20 cellular contexts compared by ENCODE assay signal in genomic region chr19:51664997-51665396, GRCh38. TPM values are rescaled to one million over a fixed set of nuclear protein-coding genes. Genes with fewer than 3 reads are reported as not detected.
A peak's percentile ranks its signal among the peaks of the same experiment; 100 is the strongest.
DNase-seq lines count a peak whose midpoint lies in the region; ATAC-seq and TF ChIP-seq lines count a peak whose summit lies in the region.
"Had no signal": no experiment of that assay in that cellular context is flagged by ENCODE, and none has a peak within 500 bp of the region (broad histone marks: within the 10 kb centered on the region; RNA-seq: fewer than 3 reads in every experiment).

No MANE protein-coding gene starts in this region.

- H3K27ac ChIP-seq in AG04450 (ENCODE audit: low read depth, low read length) (no peak overlapping the region), HCT116 (ENCODE audit: low read depth, low read length) (no peak overlapping the region), SK-N-SH (ENCODE audit: low read depth in 2 of 2, low read length in 1 of 2) (no peak overlapping the region)
- H3K27ac ChIP-seq: coronary artery, upper lobe of left lung, VCaP had no signal

- H3K4me1 ChIP-seq in HCT116 (ENCODE audit: control insufficient read depth in 1 of 2, insufficient read depth in 2 of 2, low read length in 2 of 2) (no peaks in the 10 kb centered on the region), SK-N-SH (ENCODE audit: control insufficient read depth in 1 of 2, insufficient read depth in 2 of 2, low read depth in 1 of 2, low read length in 1 of 2) (no peaks in the 10 kb centered on the region)
- H3K4me1 ChIP-seq: Caco-2, upper lobe of left lung had no signal

- H3K27me3 ChIP-seq in AG04450 (ENCODE audit: control insufficient read depth, insufficient read depth, low read length) (no peaks in the 10 kb centered on the region), HCT116 (ENCODE audit: insufficient read depth, low read length) (peaks cover 12% of the 10 kb centered on the region; the same call in 1 of the 2 replicates), SK-N-SH (ENCODE audit: insufficient read depth) (peaks cover 12% of the 10 kb centered on the region; the same call in 1 of the 2 replicates)
- H3K27me3 ChIP-seq: upper lobe of left lung had no signal

- TF ChIP-seq CTCF in AG04450 (IDR thresholded peaks at IDR 0.05; ENCODE audit: low read depth, low read length): peak; percentile 41
- TF ChIP-seq CTCF in HCT116 (IDR thresholded peaks at IDR 0.05 in 2 of 3, conservative IDR thresholded peaks at IDR 0.05 in 1 of 3; ENCODE audit: borderline replicate concordance in 1 of 3, insufficient read depth in 1 of 3, low read depth in 2 of 3, low read length in 2 of 3): peak in 2 of 3 experiments; percentile 36 to 49; a peak in 3 of 6 replicates
- peak; percentile 47 for TF ChIP-seq CTCF in SK-N-SH (IDR thresholded peaks at IDR 0.05)
- peak; percentile 46 for TF ChIP-seq CTCF in fibroblast of mammary gland (conservative IDR thresholded peaks at IDR 0.05; ENCODE audit: control insufficient read depth, insufficient read depth, low read depth, low read length)

- DNase-seq in AG04450 (ENCODE audit: low read depth, low spot score): no peak
- no peak for DNase-seq in HCT116 (ENCODE audit: low read depth, low spot score)
- no peak for DNase-seq in SK-N-SH
- DNase-seq in fibroblast of mammary gland (ENCODE audit: low read depth): peak; percentile 37
- no peak for DNase-seq in activated T-cell treated with anti-CD3 and anti-CD28 coated beads, Interleukin-2, amount 50 U/mL, for 72 hours
- DNase-seq in NCI-H2171 (lab: John Stamatoyannopoulos, UW): no peak
- DNase-seq: activated effector memory CD4-positive, alpha-beta T cell treated with anti-CD3 and anti-CD28 coated beads, Interleukin-2, amount 50 U/mL, for 16 hours; Caco-2; erythroblast; hypothalamus; NCI-H146; NCI-H510A; stimulated activated CD4-positive, alpha-beta T cell treated with anti-CD3 and anti-CD28 coated beads, Interleukin-4, amount 100 ng/mL, for 4 hours; SW 1271; upper lobe of left lung had no signal

- CTCF ChIA-PET in AG04450 (lab: Charles Lee) (interaction anchor here (1.2 kb wide), 1 partner anchor 8 kb away, joined by 4 read pairs; no protein-coding TSS in a partner anchor), HCT116 (lab: Charles Lee) (no interaction called here), SK-N-SH (lab: Yijun Ruan, JAX) (no interaction called here)

- H3K4me1 Mint-ChIP-seq in activated T-cell treated with anti-CD3 and anti-CD28 coated beads, Interleukin-2, amount 50 U/mL, for 72 hours (ENCODE audit: low read depth): peaks cover 14% of the 10 kb centered on the region

- H3K9ac ChIP-seq in HCT116 (ENCODE audit: low read length) (no peak overlapping the region), SK-N-SH (no peak overlapping the region)

- no peaks in the 10 kb centered on the region for H3K9me3 ChIP-seq in AG04450 (ENCODE audit: control insufficient read depth, insufficient read depth, low read length)
- H3K9me3 ChIP-seq in HCT116 (ENCODE audit: control insufficient read depth in 1 of 2, insufficient read depth in 1 of 2, low read depth in 1 of 2, low read length in 2 of 2): no peaks in the 10 kb centered on the region
- no peaks in the 10 kb centered on the region for H3K9me3 ChIP-seq in SK-N-SH
- H3K9me3 ChIP-seq: Caco-2, upper lobe of left lung had no signal

- TF ChIP-seq EP300 in SK-N-SH (IDR thresholded peaks at IDR 0.05; ENCODE audit: borderline replicate concordance in 1 of 2, low read depth in 1 of 2, low read length in 1 of 2): no peak

- no peak for TF ChIP-seq POLR2A in HCT116 (IDR thresholded peaks at IDR 0.05; ENCODE audit: borderline replicate concordance, extremely low read depth, insufficient read depth, insufficient read length)

- intact Hi-C loops in HCT116 (cut with micrococcal nuclease): loop anchor here (5.0 kb wide), 1 partner anchor 112 kb away; no protein-coding TSS in a partner anchor

- H3K36me3 ChIP-seq in HCT116 (ENCODE audit: control insufficient read depth in 1 of 2, insufficient read depth in 2 of 2, low read length in 2 of 2): no peaks in the 10 kb centered on the region
- H3K36me3 ChIP-seq in SK-N-SH (replicated peaks in 1 of 2; ENCODE audit: control insufficient read depth in 1 of 2, insufficient read depth in 2 of 2, low read length in 1 of 2): no peaks in the 10 kb centered on the region
- H3K36me3 ChIP-seq: upper lobe of left lung had no signal

- H3K9me2 ChIP-seq in HCT116 (ENCODE audit: insufficient read depth) (no peaks in the 10 kb centered on the region), SK-N-SH (no peaks in the 10 kb centered on the region)

- H3K4me3 Mint-ChIP-seq in activated T-cell treated with anti-CD3 and anti-CD28 coated beads, Interleukin-2, amount 50 U/mL, for 72 hours: no peak overlapping the region

- H3K4me2 ChIP-seq in HCT116 (ENCODE audit: low read length) (no peak overlapping the region), SK-N-SH (no peak overlapping the region)

- H3K79me2 ChIP-seq in HCT116 (ENCODE audit: insufficient read depth, low read length) (no peaks in the 10 kb centered on the region), SK-N-SH (ENCODE audit: insufficient read depth) (no peaks in the 10 kb centered on the region)

- H3K36me3 Mint-ChIP-seq in activated T-cell treated with anti-CD3 and anti-CD28 coated beads, Interleukin-2, amount 50 U/mL, for 72 hours (ENCODE audit: insufficient read depth in 2 of 2): no peaks in the 10 kb centered on the region

- H3F3A ChIP-seq in SK-N-SH (replicated peaks; ENCODE audit: insufficient read depth): peaks cover 2% of the 10 kb centered on the region

- RAD21 ChIA-PET in HCT116 (lab: Charles Lee; ENCODE audit: low non-redundant PET in 1 of 2, low total read pairs in 2 of 2, uncharacterized antibody in 2 of 2, unreplicated experiment in 2 of 2): no interaction called here

- H3K9me3 Mint-ChIP-seq in activated T-cell treated with anti-CD3 and anti-CD28 coated beads, Interleukin-2, amount 50 U/mL, for 72 hours: no peaks in the 10 kb centered on the region

- BruUV-seq in HCT116 (replicated peaks; lab: Mats Ljungman, UMichigan): no TSS peak

- H3K4me3 ChIP-seq in AG04450 (ENCODE audit: low read depth, low read length) (no peak overlapping the region), HCT116 (replicated peaks in 1 of 2; ENCODE audit: low read depth in 1 of 2, low read length in 2 of 2) (no peak overlapping the region), SK-N-SH (ENCODE audit: low read depth in 2 of 2, low read length in 1 of 2) (no peak overlapping the region), fibroblast of mammary gland (ENCODE audit: control insufficient read depth, low read depth, low read length) (no peak overlapping the region)
- H3K4me3 ChIP-seq: coronary artery, upper lobe of left lung had no signal

- H4K20me1 ChIP-seq in HCT116 (ENCODE audit: insufficient read depth) (no peaks in the 10 kb centered on the region), SK-N-SH (ENCODE audit: insufficient read depth) (no peaks in the 10 kb centered on the region)

- POLR2A ChIA-PET in AG04450 (lab: Yijun Ruan, JAX): no interaction called here
- POLR2A ChIA-PET in HCT116 (lab: Charles Lee): no interaction called here
- POLR2A ChIA-PET in SK-N-SH (lab: Yijun Ruan, JAX): no interaction called here

- peak; percentile 70; the same call in 1 of the 2 replicates for ATAC-seq in HCT116
- ATAC-seq in HG03571 (IDR thresholded peaks at IDR 0.05; ENCODE audit: unreplicated experiment): no peak
- ATAC-seq in GM18498 (IDR thresholded peaks at IDR 0.05; ENCODE audit: unreplicated experiment): no peak
- no peak for ATAC-seq in activated T-cell treated with anti-CD3 and anti-CD28 coated beads, Interleukin-2, amount 50 U/mL, for 72 hours (replicated peaks in 1 of 2)

- WGBS in SK-N-SH (ENCODE audit: low lambda C conversion rate): 1% methylated on average over 3 of the region's 3 CpGs

- peak; percentile 14; the same call in 1 of the 2 replicates for TF ChIP-seq RAD21 in HCT116 (IDR thresholded peaks at IDR 0.05; ENCODE audit: low read depth)
- TF ChIP-seq RAD21 in SK-N-SH (IDR thresholded peaks at IDR 0.05; ENCODE audit: low read length): no peak

- H3K27ac Mint-ChIP-seq in activated T-cell treated with anti-CD3 and anti-CD28 coated beads, Interleukin-2, amount 50 U/mL, for 72 hours: no peak overlapping the region

- H2AFZ ChIP-seq in HCT116 (ENCODE audit: low read depth, low read length, poor library complexity, severe bottlenecking): no peak overlapping the region
- no peak overlapping the region for H2AFZ ChIP-seq in SK-N-SH (ENCODE audit: low read depth)

- peaks cover 49% of the 10 kb centered on the region for H3K27me3 Mint-ChIP-seq in activated T-cell treated with anti-CD3 and anti-CD28 coated beads, Interleukin-2, amount 50 U/mL, for 72 hours (ENCODE audit: low read depth)

RNA-seq across cellular contexts. Expression of gene SIGLEC14, which starts 18.4 kb away (rescaled TPM):
- polyA plus RNA-seq in AG04450 (2011; rRNA removed) (not detected in 2 replicates), SK-N-SH (2012; rRNA removed) (0.03 TPM in 1 of 2 replicates, not detected in the other)
- polyA minus RNA-seq in AG04450 (2011; rRNA and poly(A)+ RNA removed): not detected in 2 replicates
- total RNA-seq in HCT116 (2021; ENCODE audit: unreplicated experiment): not detected
- not detected in 2 replicates for polyA plus RNA-seq in HCT116 (2012)
- polyA plus RNA-seq in SK-N-SH (2012; cell fraction: cytosol; rRNA removed): 0.04 and 0.05 TPM in 2 replicates
- polyA plus RNA-seq in SK-N-SH (2012; cell fraction: nucleus; rRNA removed): 0.04 TPM in 1 of 2 replicates, not detected in the other
- total RNA-seq in activated T-cell treated with anti-CD3 and anti-CD28 coated beads, Interleukin-2, amount 50 U/mL, for 72 hours: under 1 TPM in 1 of 2 donors, not detected in 1; 0.38 TPM
- total RNA-seq: Caco-2, osteocyte had no signal

RNA-seq across cellular contexts. Expression of gene SPACA6, which starts 28.1 kb away (rescaled TPM):
- polyA plus RNA-seq in AG04450 (2011; rRNA removed): 3.5 and 5.6 TPM in 2 replicates
- polyA minus RNA-seq in AG04450 (2011; rRNA and poly(A)+ RNA removed): 2.9 and 5.8 TPM in 2 replicates
- 13.9 TPM for total RNA-seq in HCT116 (2021; ENCODE audit: unreplicated experiment)
- 4.6 and 6.9 TPM in 2 replicates for polyA plus RNA-seq in HCT116 (2012)
- 12.6 and 15.8 TPM in 2 replicates for polyA plus RNA-seq in SK-N-SH (2012; rRNA removed)
- 4.5 and 7.2 TPM in 2 replicates for polyA plus RNA-seq in SK-N-SH (2012; cell fraction: cytosol; rRNA removed)
- polyA plus RNA-seq in SK-N-SH (2012; cell fraction: nucleus; rRNA removed): 97.2 and 166 TPM in 2 replicates
- total RNA-seq in activated T-cell treated with anti-CD3 and anti-CD28 coated beads, Interleukin-2, amount 50 U/mL, for 72 hours: 1 to 10 TPM; 3.6 to 7.5 TPM

RNA-seq across cellular contexts. Expression of gene SIGLEC5, which starts 34.8 kb away (rescaled TPM):
- polyA plus RNA-seq in AG04450 (2011; rRNA removed) (not detected in 2 replicates), SK-N-SH (2012; rRNA removed) (not detected in 2 replicates)
- not detected in 2 replicates for polyA minus RNA-seq in AG04450 (2011; rRNA and poly(A)+ RNA removed)
- not detected for total RNA-seq in HCT116 (2021; ENCODE audit: unreplicated experiment)
- not detected in 2 replicates for polyA plus RNA-seq in HCT116 (2012)
- not detected in 2 replicates for polyA plus RNA-seq in SK-N-SH (2012; cell fraction: cytosol; rRNA removed)
- 0.04 TPM in 1 of 2 replicates, not detected in the other for polyA plus RNA-seq in SK-N-SH (2012; cell fraction: nucleus; rRNA removed)
- not detected for total RNA-seq in activated T-cell treated with anti-CD3 and anti-CD28 coated beads, Interleukin-2, amount 50 U/mL, for 72 hours
- total RNA-seq: Caco-2, osteocyte had no signal

RNA-seq across cellular contexts. Expression of gene HAS1, which starts 58.8 kb away (rescaled TPM):
- polyA plus RNA-seq in AG04450 (2011; rRNA removed) (not detected in 2 replicates), SK-N-SH (2012; rRNA removed) (not detected in 2 replicates)
- polyA minus RNA-seq in AG04450 (2011; rRNA and poly(A)+ RNA removed): not detected in 2 replicates
- not detected for total RNA-seq in HCT116 (2021; ENCODE audit: unreplicated experiment)
- 0.04 TPM in 1 of 2 replicates, not detected in the other for polyA plus RNA-seq in HCT116 (2012)
- not detected in 2 replicates for polyA plus RNA-seq in SK-N-SH (2012; cell fraction: cytosol; rRNA removed)
- 0.04 and 0.06 TPM in 2 replicates for polyA plus RNA-seq in SK-N-SH (2012; cell fraction: nucleus; rRNA removed)
- not detected for total RNA-seq in activated T-cell treated with anti-CD3 and anti-CD28 coated beads, Interleukin-2, amount 50 U/mL, for 72 hours
- total RNA-seq: Caco-2, osteocyte had no signal
